ENCODE assay signal across 8 cellular contexts in the genomic region with DNA sequence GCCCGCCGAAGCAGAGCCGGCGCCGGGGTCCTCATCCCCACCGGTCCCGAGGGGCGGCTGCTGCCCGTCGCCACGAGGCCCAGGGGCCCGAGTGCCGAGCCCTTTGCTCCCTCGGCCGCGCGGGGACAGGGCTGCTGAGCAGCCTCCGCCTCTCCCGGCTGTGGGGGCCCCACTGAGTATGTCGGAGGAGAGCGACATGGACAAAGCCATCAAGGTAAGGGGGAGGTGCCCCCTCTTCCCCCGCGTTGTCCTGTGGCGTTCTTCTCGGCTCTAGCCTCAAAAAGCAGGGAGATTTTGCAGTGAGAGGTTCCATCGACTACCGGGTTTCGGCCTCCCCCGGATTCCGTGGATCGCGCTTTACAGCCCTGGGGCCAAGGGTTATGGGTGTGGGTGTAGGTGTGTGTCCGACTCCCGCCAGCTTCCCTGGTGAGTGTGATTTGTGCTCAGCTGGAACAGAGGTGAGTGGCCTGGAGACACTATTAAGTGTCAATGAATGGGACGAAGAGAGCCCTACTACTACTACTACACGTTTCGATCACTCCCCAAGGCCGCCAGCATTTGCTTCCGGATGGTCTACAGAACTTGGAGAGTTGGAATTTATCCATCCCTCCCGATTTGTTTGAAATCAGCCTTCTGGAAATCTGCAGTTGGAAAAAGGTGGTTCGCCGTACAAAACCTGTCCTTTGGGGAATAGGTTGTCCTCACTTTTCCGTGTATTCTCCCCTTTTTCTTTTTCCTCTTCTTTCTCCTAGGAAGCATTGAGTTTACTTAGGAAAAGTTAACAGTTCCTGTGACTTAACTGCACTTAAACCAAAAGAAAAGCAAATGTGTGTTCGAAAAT. TPM values are rescaled to one million over a fixed set of nuclear protein-coding genes. Genes with fewer than 3 reads are reported as not detected.
DNase-seq lines count a peak whose midpoint lies in the region; ATAC-seq and TF ChIP-seq lines count a peak whose summit lies in the region.

No MANE protein-coding gene starts in this region.

- peaks cover 0 to 1% of the 10 kb centered on the region in 2 donors for H3K27me3 Mint-ChIP-seq in CD4-positive, alpha-beta memory T cell
- no peaks in the 10 kb centered on the region for H3K27me3 Mint-ChIP-seq in activated CD4-positive, alpha-beta memory T cell treated with anti-CD3 and anti-CD28 coated beads for 36 hours
- H3K27me3 Mint-ChIP-seq in osteocyte (ENCODE audit: unreplicated experiment), result no peaks in the 10 kb centered on the region

- peaks cover 46% of the 10 kb centered on the region for H3K4me1 ChIP-seq in CD4-positive, alpha-beta memory T cell (ENCODE audit: insufficient read depth, low read length)
- peaks cover 9% of the 10 kb centered on the region for H3K4me1 ChIP-seq in HUES48 (ENCODE audit: control insufficient read depth, insufficient read depth, low read length)

- no peak for TF ChIP-seq CTCF in fibroblast of villous mesenchyme (IDR thresholded peaks at IDR 0.05; ENCODE audit: insufficient read depth, low read depth, low read length)
- TF ChIP-seq CTCF in osteocyte (IDR thresholded peaks at IDR 0.05), result no peak

- peak overlapping the region; percentile 97 to 100 (median 98) for H3K27ac Mint-ChIP-seq in CD4-positive, alpha-beta memory T cell
- peak overlapping the region; percentile 87 for H3K27ac Mint-ChIP-seq in activated CD4-positive, alpha-beta memory T cell treated with anti-CD3 and anti-CD28 coated beads for 36 hours
- peak overlapping the region; percentile 93 for H3K27ac Mint-ChIP-seq in osteocyte (ENCODE audit: unreplicated experiment)

- H3K9ac ChIP-seq in HUES48 (ENCODE audit: low read depth, low read length), result peak overlapping the region; percentile 99

- H3K36me3 ChIP-seq in CD4-positive, alpha-beta memory T cell (ENCODE audit: insufficient read depth, low read length), result no peaks in the 10 kb centered on the region
- H3K36me3 ChIP-seq in HUES48 (ENCODE audit: control insufficient read depth, insufficient read depth, low read length), result peaks cover 26% of the 10 kb centered on the region

- H3K4me1 Mint-ChIP-seq in CD4-positive, alpha-beta memory T cell, result peaks cover 42 to 88% (median 61%) of the 10 kb centered on the region in 4 donors
- peaks cover 60% of the 10 kb centered on the region for H3K4me1 Mint-ChIP-seq in activated CD4-positive, alpha-beta memory T cell treated with anti-CD3 and anti-CD28 coated beads for 36 hours (ENCODE audit: low read depth)
- H3K4me1 Mint-ChIP-seq in osteocyte (ENCODE audit: unreplicated experiment), result peaks cover 50% of the 10 kb centered on the region

- peak overlapping the region; percentile 73 to 95 for H3K4me3 ChIP-seq in CD4-positive, alpha-beta memory T cell (ENCODE audit: low read length in 2 of 2)
- H3K4me3 ChIP-seq in HUES48 (ENCODE audit: low read depth, low read length) (peak overlapping the region; percentile 96), fibroblast of villous mesenchyme (ENCODE audit: low read depth, low read length) (peak overlapping the region; percentile 90)

- H3K27ac ChIP-seq in CD4-positive, alpha-beta memory T cell (ENCODE audit: low read depth, low read length), result peak overlapping the region; percentile 84
- peak overlapping the region; percentile 94 for H3K27ac ChIP-seq in HUES48 (ENCODE audit: low read depth, low read length)

- POLR2A ChIA-PET in CD4-positive, alpha-beta memory T cell (lab: Charles Lee; ENCODE audit: partially characterized antibody), result interaction anchor here (0.5 to 2.6 kb wide), 19 partner anchors 9 to 1374 kb away, joined by 3 to 29 read pairs (median 7); partner anchors contain the start of genes ACAD10, ATXN2, BRAP and ERP29
- POLR2A ChIA-PET in activated CD4-positive, alpha-beta memory T cell treated with anti-CD3 and anti-CD28 coated beads for 36 hours (lab: Charles Lee), result interaction anchor here (0.5 to 2.4 kb wide), 7 partner anchors 7 to 576 kb away, joined by 3 to 10 read pairs (median 4); partner anchors contain the start of genes ERP29, PTPN11 and TMEM116

- H3K9me3 ChIP-seq in CD4-positive, alpha-beta memory T cell (ENCODE audit: control insufficient read depth in 1 of 2, low read length in 2 of 2), result no peaks in the 10 kb centered on the region
- H3K9me3 ChIP-seq in HUES48 (ENCODE audit: control insufficient read depth, insufficient read depth, low read length), result no peaks in the 10 kb centered on the region

- CTCF ChIA-PET in CD4-positive, alpha-beta memory T cell (lab: Charles Lee; ENCODE audit: partially characterized antibody), result interaction anchor here (1.6 to 2.7 kb wide), 2 partner anchors 20 to 30 kb away, joined by 6 to 9 read pairs; no protein-coding TSS in a partner anchor
- CTCF ChIA-PET in activated CD4-positive, alpha-beta memory T cell treated with anti-CD3 and anti-CD28 coated beads for 36 hours (lab: Charles Lee), result interaction anchor here (0.7 kb wide), 1 partner anchor 539 kb away, joined by 3 read pairs; no protein-coding TSS in a partner anchor

- peak; percentile 18 for ATAC-seq in GM19463 (IDR thresholded peaks at IDR 0.05; ENCODE audit: unreplicated experiment)

- peaks cover 31 to 48% of the 10 kb centered on the region in 2 donors for H3K36me3 Mint-ChIP-seq in CD4-positive, alpha-beta memory T cell
- H3K36me3 Mint-ChIP-seq in activated CD4-positive, alpha-beta memory T cell treated with anti-CD3 and anti-CD28 coated beads for 36 hours, result peaks cover 32% of the 10 kb centered on the region
- H3K36me3 Mint-ChIP-seq in osteocyte (ENCODE audit: unreplicated experiment), result peaks cover 11% of the 10 kb centered on the region

- H3K4me3 Mint-ChIP-seq in CD4-positive, alpha-beta memory T cell, result peak overlapping the region; percentile 93 to 99 (median 96)
- H3K4me3 Mint-ChIP-seq in activated CD4-positive, alpha-beta memory T cell treated with anti-CD3 and anti-CD28 coated beads for 36 hours, result peak overlapping the region; percentile 98
- H3K4me3 Mint-ChIP-seq in osteocyte (ENCODE audit: unreplicated experiment), result peak overlapping the region; percentile 90

- peak in 2 of 5 donors; percentile 38 to 58 for DNase-seq in CD4-positive, alpha-beta memory T cell
- DNase-seq in activated CD4-positive, alpha-beta memory T cell treated with anti-CD3 and anti-CD28 coated beads for 36 hours, result peak; percentile 44
- peak; percentile 10 for DNase-seq in fibroblast of villous mesenchyme (ENCODE audit: low read depth)
- DNase-seq in osteocyte (ENCODE audit: extremely low spot score, unreplicated experiment), result no peak
- DNase-seq in NCI-H2029 treated with DMSO at 0.1 percent for 48 hours (lab: John Stamatoyannopoulos, UW), result no peak
- DNase-seq in NCI-H524 (lab: John Stamatoyannopoulos, UW), result no peak

- H3K27me3 ChIP-seq in CD4-positive, alpha-beta memory T cell (ENCODE audit: insufficient read depth, low read length), result no peaks in the 10 kb centered on the region
- no peaks in the 10 kb centered on the region for H3K27me3 ChIP-seq in HUES48 (ENCODE audit: control insufficient read depth, insufficient read depth, low read length)

- peaks cover 0 to 4% (median 0%) of the 10 kb centered on the region in 8 donors for H3K9me3 Mint-ChIP-seq in CD4-positive, alpha-beta memory T cell
- no peaks in the 10 kb centered on the region for H3K9me3 Mint-ChIP-seq in activated CD4-positive, alpha-beta memory T cell treated with anti-CD3 and anti-CD28 coated beads for 36 hours
- peaks cover 2% of the 10 kb centered on the region for H3K9me3 Mint-ChIP-seq in osteocyte (ENCODE audit: unreplicated experiment)

- intact Hi-C loops in CD4-positive, alpha-beta memory T cell (cut with micrococcal nuclease), result loop anchor here (2.0 to 5.0 kb wide), 3 partner anchors 170 to 576 kb away; partner anchors contain the start of genes ERP29, PTPN11, TMEM116 and TRAFD1
- intact Hi-C loops in activated CD4-positive, alpha-beta memory T cell treated with anti-CD3 and anti-CD28 coated beads for 36 hours (cut with micrococcal nuclease), result loop anchor here (5.0 to 10.0 kb wide), 4 partner anchors 155 to 575 kb away; partner anchors contain the start of genes ACAD10, BRAP, ERP29 and HECTD4

RNA-seq across cellular contexts. Expression of gene MAPKAPK5, which starts 0.7 kb away (rescaled TPM):
- total RNA-seq in CD4-positive, alpha-beta memory T cell, result 10 to 100 TPM; 59.6 to 68.1 TPM
- polyA plus RNA-seq in CD4-positive, alpha-beta memory T cell, result 10 to 100 TPM; 36.6 to 43.0 TPM
- total RNA-seq in activated CD4-positive, alpha-beta memory T cell treated with anti-CD3 and anti-CD28 coated beads for 36 hours, result 10 to 100 TPM; 53.7 to 53.9 TPM
- total RNA-seq in fibroblast of villous mesenchyme, result 32.4 and 34.1 TPM in 2 replicates
- 41.4 and 45.0 TPM in 2 replicates for total RNA-seq in osteocyte

Comparison
In these comparisons a context has a peak if more than half of its experiments do, and no peak if none do; other contexts are left out.
1. DNase-seq: peak in activated CD4-positive, alpha-beta memory T cell treated with anti-CD3 and anti-CD28 coated beads for 36 hours (single experiment) and fibroblast of villous mesenchyme (single experiment); none in osteocyte (single experiment), NCI-H2029 treated with DMSO at 0.1 percent for 48 hours (single experiment) and NCI-H524 (0 of 2).
2. Peak in every context shown above with its lines, with median percentiles within 50 percentile points of each other: H3K4me3 ChIP-seq, H3K27ac Mint-ChIP-seq and H3K4me3 Mint-ChIP-seq.